Comparison of ENCODE assay signal across 25 cellular contexts in genomic region chr13:85434927-85435326, GRCh38.
DNase-seq lines count a peak whose midpoint lies in the region; ATAC-seq, FAIRE-seq and TF ChIP-seq lines count a peak whose summit lies in the region.
"Had no signal": no experiment of that assay in that cellular context is flagged by ENCODE, and none has a peak within 500 bp of the region (broad histone marks: within the 10 kb centered on the region; RNA-seq: fewer than 3 reads in every experiment).

No MANE protein-coding gene starts in this region.

- TF ChIP-seq EP300 in HepG2 (IDR thresholded peaks at IDR 0.05; ENCODE audit: low read depth in 2 of 2, low read length in 2 of 2) (no peak), HepG2 (CRISPR knock-in tag; IDR thresholded peaks at IDR 0.05; ENCODE audit: borderline replicate concordance) (no peak), K562 (IDR thresholded peaks at IDR 0.05; ENCODE audit: low read length) (no peak)

- H3K4me1 ChIP-seq in HepG2 (ENCODE audit: insufficient read depth, low read length) (no peaks in the 10 kb centered on the region), right lobe of liver (no peaks in the 10 kb centered on the region), K562 (replicated peaks in 1 of 2; ENCODE audit: control insufficient read depth in 2 of 2, insufficient read depth in 2 of 2, low read length in 2 of 2) (no peaks in the 10 kb centered on the region), testis (no peaks in the 10 kb centered on the region)

- H3K36me3 ChIP-seq in HepG2 (replicated peaks in 1 of 2; ENCODE audit: control insufficient read depth in 1 of 2, insufficient read depth in 2 of 2, low read length in 2 of 2) (no peaks in the 10 kb centered on the region), right lobe of liver (no peaks in the 10 kb centered on the region), K562 (ENCODE audit: control insufficient read depth, insufficient read depth, low read length) (no peaks in the 10 kb centered on the region), testis (ENCODE audit: low read depth, missing control alignments) (no peaks in the 10 kb centered on the region)
- H3K36me3 ChIP-seq: BE2C had no signal

- DNase-seq in HepG2 (ENCODE audit: low spot score), result no peak
- no peak for DNase-seq in right lobe of liver
- DNase-seq in K562 (ENCODE audit: extremely low read depth in 1 of 4, low spot score in 3 of 4), result no peak
- no peak for DNase-seq in frontal cortex (ENCODE audit: low spot score in 2 of 2)
- DNase-seq in GM03348 (ENCODE audit: low spot score), result no peak
- DNase-seq in pons (ENCODE audit: low spot score), result no peak
- no peak for DNase-seq in activated CD8-positive, alpha-beta T cell treated with anti-CD3 and anti-CD28 coated beads for 36 hours
- DNase-seq in testis, result no peak
- DNase-seq: 8988T; ACHN; BE2C; C1 segment of cervical spinal cord; CD4-positive, CD25-positive, alpha-beta regulatory T cell; CD8-positive, alpha-beta memory T cell; COR-L47; DMS 273 treated with DMSO at 0.1 percent for 48 hours; DMS53; DND-41; EL; GM23248; HCEC 1CT had no signal

- H3K9me1 ChIP-seq in K562 (ENCODE audit: control insufficient read depth, insufficient read depth, low read length), result no peaks in the 10 kb centered on the region

- H3K27me3 ChIP-seq in HepG2 (ENCODE audit: control insufficient read depth in 1 of 2, insufficient read depth in 2 of 2, low read length in 2 of 2), result no peaks in the 10 kb centered on the region
- H3K27me3 ChIP-seq in right lobe of liver, result no peaks in the 10 kb centered on the region
- H3K27me3 ChIP-seq in K562 (ENCODE audit: control insufficient read depth in 2 of 2, insufficient read depth in 2 of 2, low read length in 2 of 2), result no peaks in the 10 kb centered on the region
- no peaks in the 10 kb centered on the region for H3K27me3 ChIP-seq in testis
- H3K27me3 ChIP-seq: BE2C had no signal

- no peaks in the 10 kb centered on the region for H3K4me1 Mint-ChIP-seq in activated CD8-positive, alpha-beta T cell treated with anti-CD3 and anti-CD28 coated beads for 36 hours (ENCODE audit: low read depth)
- H3K4me1 Mint-ChIP-seq: CD4-positive, CD25-positive, alpha-beta regulatory T cell; CD8-positive, alpha-beta memory T cell; IgD-negative memory B cell had no signal

- no peak for TF ChIP-seq RAD21 in HepG2 (CRISPR knock-in tag; IDR thresholded peaks at IDR 0.05)
- TF ChIP-seq RAD21 in K562 (CRISPR knock-in tag; conservative IDR thresholded peaks at IDR 0.05 in 1 of 2, IDR thresholded peaks at IDR 0.05 in 1 of 2), result no peak

- FAIRE-seq in HepG2 (lab: Jason Lieb, UNC) (no peak), K562 (lab: Jason Lieb, UNC) (no peak), frontal cortex (lab: Jason Lieb, UNC) (peak; percentile 75)
- FAIRE-seq: GM12892, GM18507 had no signal

- no peaks in the 10 kb centered on the region for H3K9me3 Mint-ChIP-seq in activated CD8-positive, alpha-beta T cell treated with anti-CD3 and anti-CD28 coated beads for 36 hours

- no peak for ATAC-seq in HepG2
- ATAC-seq in right lobe of liver, result no peak
- no peak for ATAC-seq in K562
- no peak for ATAC-seq in activated CD8-positive, alpha-beta T cell treated with anti-CD3 and anti-CD28 coated beads for 36 hours

- no peak overlapping the region for H3K4me2 ChIP-seq in HepG2 (ENCODE audit: low read depth, low read length)
- H3K4me2 ChIP-seq in K562 (ENCODE audit: insufficient read depth, low read length), result no peak overlapping the region

- BruUV-seq in HepG2 (replicated peaks; lab: Mats Ljungman, UMichigan) (no TSS peak), K562 (replicated peaks; lab: Mats Ljungman, UMichigan) (no TSS peak)

- H3K4me3 Mint-ChIP-seq in activated CD8-positive, alpha-beta T cell treated with anti-CD3 and anti-CD28 coated beads for 36 hours, result no peak overlapping the region
- H3K4me3 Mint-ChIP-seq: CD4-positive, CD25-positive, alpha-beta regulatory T cell; CD8-positive, alpha-beta memory T cell; IgD-negative memory B cell had no signal

- H3K4me3 ChIP-seq in HepG2 (replicated peaks in 1 of 3; ENCODE audit: insufficient read depth in 1 of 3, low read depth in 2 of 3, low read length in 3 of 3) (no peak overlapping the region), right lobe of liver (no peak overlapping the region), K562 (no peak overlapping the region), testis (no peak overlapping the region)
- H3K4me3 ChIP-seq: GM23248 had no signal

- CTCF ChIA-PET in HepG2 (lab: Yijun Ruan, JAX; ENCODE audit: low intra/inter-chr PET ratio, low total read pairs) (no interaction called here), K562 (lab: Yijun Ruan, JAX; ENCODE audit: low intra/inter-chr PET ratio) (no interaction called here)
- CTCF ChIA-PET in activated CD8-positive, alpha-beta T cell treated with anti-CD3 and anti-CD28 coated beads for 36 hours (lab: Charles Lee), result no interaction called here

- POLR2A ChIA-PET in HepG2 (lab: Yijun Ruan, JAX), result no interaction called here
- POLR2A ChIA-PET in K562 (lab: Yijun Ruan, JAX), result no interaction called here
- POLR2A ChIA-PET in activated CD8-positive, alpha-beta T cell treated with anti-CD3 and anti-CD28 coated beads for 36 hours (lab: Charles Lee), result no interaction called here

- intact Hi-C loops in HepG2 (cut with micrococcal nuclease; ENCODE audit: unreplicated experiment) (no loop called here), right lobe of liver (cut with DNase I) (no loop called here), K562 (cut with micrococcal nuclease) (no loop called here), testis (cut with DNase I; ENCODE audit: low total_unique reads) (no loop called here)
- intact Hi-C loops in activated CD8-positive, alpha-beta T cell treated with anti-CD3 and anti-CD28 coated beads for 36 hours (cut with micrococcal nuclease), result no loop called here

- TF ChIP-seq POLR2A in HepG2 (IDR thresholded peaks at IDR 0.05; ENCODE audit: insufficient read depth in 1 of 2, low read depth in 2 of 2, low read length in 2 of 2) (no peak), right lobe of liver (IDR thresholded peaks at IDR 0.05) (no peak), K562 (conservative IDR thresholded peaks at IDR 0.05) (no peak), testis (IDR thresholded peaks at IDR 0.05) (no peak)

- in situ Hi-C loops in HepG2 (cut with HindIII; ENCODE audit: extremely low pct_ligation_motif_present, low pct_unique_long_range_greater_than_20kb) (no loop called here), K562 (cut with MboI) (no loop called here)

- H3K79me2 ChIP-seq in HepG2 (ENCODE audit: insufficient read depth, low read length), result no peaks in the 10 kb centered on the region
- H3K79me2 ChIP-seq in K562 (ENCODE audit: control insufficient read depth, insufficient read depth, low read length), result no peaks in the 10 kb centered on the region

- H4K20me1 ChIP-seq in HepG2 (ENCODE audit: insufficient read depth, low read length) (no peaks in the 10 kb centered on the region), K562 (replicated peaks; ENCODE audit: control insufficient read depth, insufficient read depth, low read length) (no peaks in the 10 kb centered on the region)

- H3K27ac ChIP-seq in HepG2 (ENCODE audit: extremely low read length, insufficient read depth, low read length), result no peak overlapping the region
- no peak overlapping the region for H3K27ac ChIP-seq in right lobe of liver
- H3K27ac ChIP-seq in K562 (ENCODE audit: extremely low read depth, low read depth, low read length), result no peak overlapping the region
- no peak overlapping the region for H3K27ac ChIP-seq in testis
- H3K27ac ChIP-seq: GM23248, HL-60 had no signal

- no peaks in the 10 kb centered on the region for H3K27me3 Mint-ChIP-seq in activated CD8-positive, alpha-beta T cell treated with anti-CD3 and anti-CD28 coated beads for 36 hours
- H3K27me3 Mint-ChIP-seq: CD4-positive, CD25-positive, alpha-beta regulatory T cell; CD8-positive, alpha-beta memory T cell; IgD-negative memory B cell had no signal

- no peaks in the 10 kb centered on the region for H3K9me3 ChIP-seq in HepG2 (ENCODE audit: low read length)
- H3K9me3 ChIP-seq in right lobe of liver, result no peaks in the 10 kb centered on the region
- no peaks in the 10 kb centered on the region for H3K9me3 ChIP-seq in K562 (replicated peaks; ENCODE audit: control insufficient read depth, insufficient read depth, low read depth, low read length)
- H3K9me3 ChIP-seq in testis, result no peaks in the 10 kb centered on the region
- H3K9me3 ChIP-seq: BE2C had no signal

- H2AFZ ChIP-seq in HepG2 (ENCODE audit: low read length) (no peak overlapping the region), K562 (ENCODE audit: low read depth, low read length) (no peak overlapping the region)
- H2AFZ ChIP-seq: GM23248 had no signal

- TF ChIP-seq CTCF in HepG2 (CRISPR knock-in tag; IDR thresholded peaks at IDR 0.05) (no peak), right lobe of liver (IDR thresholded peaks at IDR 0.05) (no peak), K562 (IDR thresholded peaks at IDR 0.05 in 2 of 3, conservative IDR thresholded peaks at IDR 0.05 in 1 of 3; ENCODE audit: insufficient read depth in 2 of 3, low read depth in 1 of 3, low read length in 3 of 3) (no peak), testis (IDR thresholded peaks at IDR 0.05) (no peak)
- TF ChIP-seq CTCF in activated CD8-positive, alpha-beta T cell treated with anti-CD3 and anti-CD28 coated beads for 36 hours (IDR thresholded peaks at IDR 0.05), result no peak

- no peak overlapping the region for H3K9ac ChIP-seq in HepG2 (ENCODE audit: insufficient read depth, low read depth, low read length)
- no peak overlapping the region for H3K9ac ChIP-seq in K562 (ENCODE audit: insufficient read depth in 1 of 2, low read depth in 2 of 2, low read length in 2 of 2)
- H3K9ac ChIP-seq: GM23248 had no signal

- H3K27ac Mint-ChIP-seq in activated CD8-positive, alpha-beta T cell treated with anti-CD3 and anti-CD28 coated beads for 36 hours, result no peak overlapping the region
- H3K27ac Mint-ChIP-seq: CD4-positive, CD25-positive, alpha-beta regulatory T cell; CD8-positive, alpha-beta memory T cell; IgD-negative memory B cell had no signal

- H3K36me3 Mint-ChIP-seq in activated CD8-positive, alpha-beta T cell treated with anti-CD3 and anti-CD28 coated beads for 36 hours (ENCODE audit: low read depth), result no peaks in the 10 kb centered on the region
- H3K36me3 Mint-ChIP-seq: CD4-positive, CD25-positive, alpha-beta regulatory T cell; CD8-positive, alpha-beta memory T cell; IgD-negative memory B cell had no signal

TF ChIP-seq in HepG2, 621 proteins besides CTCF, POLR2A, EP300 and RAD21 (continues in another document):
- peak; percentile 95 to 98 for TF ChIP-seq MAFK (conservative IDR thresholded peaks at IDR 0.05 in 1 of 2, IDR thresholded peaks at IDR 0.05 in 1 of 2; ENCODE audit: low read length in 2 of 2)
- peak; percentile 40; the same call in 1 of the 2 replicates for TF ChIP-seq NFE2L2 (IDR thresholded peaks at IDR 0.05; ENCODE audit: low read length)
- TF ChIP-seq KDM3A (CRISPR knock-in tag; IDR thresholded peaks at IDR 0.05; ENCODE audit: low read depth), result no peak
- peak; percentile 94 for TF ChIP-seq MAFF (IDR thresholded peaks at IDR 0.05; ENCODE audit: low read depth, low read length)

TF ChIP-seq in K562, 482 proteins besides CTCF, POLR2A, EP300 and RAD21 (continues in another document):
- TF ChIP-seq ETV5 (CRISPR knock-in tag; IDR thresholded peaks at IDR 0.05; ENCODE audit: low read depth) (no peak), STAT5A (IDR thresholded peaks at IDR 0.05; ENCODE audit: borderline replicate concordance, low read length) (no peak)

Comparison
In these comparisons a context has a peak if more than half of its experiments do, and no peak if none do; other contexts are left out.
1. Of the 241 proteins assayed by ChIP-seq in both HepG2 and K562: peak only in HepG2: none; only in K562: MAFG; in both: MAFF and MAFK; in neither: 238.